Comparison of ENCODE assay signal across 10 cellular contexts in genomic region chr1:25610822-25611630, GRCh38. TPM values are rescaled to one million over a fixed set of nuclear protein-coding genes. Genes with fewer than 3 reads are reported as not detected.
DNase-seq lines count a peak whose midpoint lies in the region; ATAC-seq and TF ChIP-seq lines count a peak whose summit lies in the region.
"Had no signal": no experiment of that assay in that cellular context is flagged by ENCODE, and none has a peak within 500 bp of the region (broad histone marks: within the 10 kb centered on the region; RNA-seq: fewer than 3 reads in every experiment).

No MANE protein-coding gene starts in this region.

- peaks cover 13% of the 10 kb centered on the region for H3F3A ChIP-seq in GM23248 (ENCODE audit: insufficient read depth)

- H3K4me3 ChIP-seq in GM23248 (no peak overlapping the region), HAP-1 (no peak overlapping the region)

- peaks cover 26% of the 10 kb centered on the region for H3K27me3 ChIP-seq in GM23248 (replicated peaks; ENCODE audit: insufficient read depth)
- H3K27me3 ChIP-seq in foreskin keratinocyte: peaks cover 79% of the 10 kb centered on the region
- H3K27me3 ChIP-seq in HAP-1 (ENCODE audit: low read depth): peaks cover 25% of the 10 kb centered on the region

- H3K36me3 ChIP-seq in GM23248 (ENCODE audit: low read depth): no peaks in the 10 kb centered on the region
- H3K36me3 ChIP-seq in HAP-1 (replicated peaks): no peaks in the 10 kb centered on the region

- H3K27ac ChIP-seq in GM23248: no peak overlapping the region
- H3K27ac ChIP-seq in foreskin keratinocyte: no peak overlapping the region
- H3K27ac ChIP-seq: parathyroid adenoma had no signal

- no peaks in the 10 kb centered on the region for H3K79me2 ChIP-seq in GM23248 (ENCODE audit: insufficient read depth)
- H3K79me2 ChIP-seq: parathyroid adenoma had no signal

- peaks cover 21% of the 10 kb centered on the region for H3K27me3 Mint-ChIP-seq in T-helper 17 cell

- H3K4me1 ChIP-seq in GM23248 (ENCODE audit: insufficient read depth) (no peaks in the 10 kb centered on the region), foreskin keratinocyte (no peaks in the 10 kb centered on the region), HAP-1 (no peaks in the 10 kb centered on the region)
- H3K4me1 ChIP-seq: parathyroid adenoma had no signal

- H3K4me3 Mint-ChIP-seq in T-helper 17 cell: no peak overlapping the region
- H3K4me3 Mint-ChIP-seq: activated T-cell treated with anti-CD3 and anti-CD28 coated beads, Interleukin-2, amount 50 U/mL, for 72 hours had no signal

- H3K9me2 ChIP-seq in GM23248 (ENCODE audit: insufficient read depth): no peaks in the 10 kb centered on the region

- in situ Hi-C loops in GM23248 (cut with MboI) (loop anchor here (10.0 kb wide), 1 partner anchor 184 kb away; no protein-coding TSS in a partner anchor), HAP-1 (cut with MboI; ENCODE audit: low sequenced_read_pairs) (no loop called here)

- no peak overlapping the region for H3K9ac ChIP-seq in GM23248
- H3K9ac ChIP-seq: parathyroid adenoma had no signal

- DNase-seq in Daoy (ENCODE audit: low read depth) (peak; percentile 19), GM23248 (peak; percentile 45), T-helper 17 cell (no peak), foreskin keratinocyte (no peak), HAP-1 (ENCODE audit: low spot score in 2 of 2) (no peak)
- DNase-seq: NCI-H2081 treated with DMSO at 0.1 percent for 48 hours had no signal

- H2AFZ ChIP-seq in GM23248: no peak overlapping the region
- H2AFZ ChIP-seq: parathyroid adenoma had no signal

- H3K36me3 Mint-ChIP-seq in T-helper 17 cell (ENCODE audit: low read depth): no peaks in the 10 kb centered on the region

- no peak overlapping the region for H3K4me2 ChIP-seq in GM23248 (ENCODE audit: unreplicated experiment)

- H3K4me1 Mint-ChIP-seq in T-helper 17 cell: peaks cover 26% of the 10 kb centered on the region

- ATAC-seq in T-helper 17 cell: peak; percentile 37
- ATAC-seq in foreskin keratinocyte: no peak
- no peak for ATAC-seq in GM19324 (IDR thresholded peaks at IDR 0.05; ENCODE audit: low FRiP score, unreplicated experiment)
- ATAC-seq in GM19035 (IDR thresholded peaks at IDR 0.05; ENCODE audit: unreplicated experiment): no peak
- ATAC-seq: activated T-cell treated with anti-CD3 and anti-CD28 coated beads, Interleukin-2, amount 50 U/mL, for 72 hours had no signal

- peak; percentile 48 for TF ChIP-seq CTCF in foreskin keratinocyte (conservative IDR thresholded peaks at IDR 0.05)

- H3K9me3 ChIP-seq in GM23248 (ENCODE audit: low read depth): no peaks in the 10 kb centered on the region
- H3K9me3 ChIP-seq in T-helper 17 cell (ENCODE audit: control insufficient read depth, low read length, poor library complexity, severe bottlenecking): no peaks in the 10 kb centered on the region
- H3K9me3 ChIP-seq in HAP-1: no peaks in the 10 kb centered on the region

- no peaks in the 10 kb centered on the region for H4K20me1 ChIP-seq in GM23248 (ENCODE audit: insufficient read depth)

- no peak overlapping the region for H3K27ac Mint-ChIP-seq in T-helper 17 cell
- H3K27ac Mint-ChIP-seq: activated T-cell treated with anti-CD3 and anti-CD28 coated beads, Interleukin-2, amount 50 U/mL, for 72 hours had no signal

- 22 to 31% methylated on average over 8 of the region's 8 CpGs for WGBS in GM23248 (ENCODE audit: low coverage in 1 of 2, low lambda C conversion rate in 2 of 2, missing lambda C conversion rate in 2 of 2), 2 experiments

RNA-seq across cellular contexts. Expression of gene MAN1C1, which starts 5.6 kb away (rescaled TPM):
- total RNA-seq in Daoy (2014; rRNA removed; shearing (Covaris generic)): 0.63 and 1.1 TPM in 2 replicates
- 0.51 and 1.1 TPM in 2 replicates for total RNA-seq in GM23248 (2014; rRNA removed; shearing (Covaris generic))
- polyA plus RNA-seq in GM23248 (2016; fragmentation: Nextera tagmentation; extraction: Ambion mirVana) (0.29 and 0.43 TPM in 2 replicates), foreskin keratinocyte (0.03 and 0.08 TPM in 2 replicates)
- total RNA-seq in T-helper 17 cell (10 to 100 TPM; 16.9 to 27.3 TPM), foreskin keratinocyte (0.07 TPM in 2 replicates)

Comparison
In these comparisons a context has a peak if more than half of its experiments do, and no peak if none do; other contexts are left out.
1. DNase-seq: peak in Daoy (single experiment) and GM23248 (single experiment); none in T-helper 17 cell (0 of 3), foreskin keratinocyte (0 of 2) and HAP-1 (0 of 2).